Comparison of ENCODE assay signal across 8 cellular contexts in the genomic region with DNA sequence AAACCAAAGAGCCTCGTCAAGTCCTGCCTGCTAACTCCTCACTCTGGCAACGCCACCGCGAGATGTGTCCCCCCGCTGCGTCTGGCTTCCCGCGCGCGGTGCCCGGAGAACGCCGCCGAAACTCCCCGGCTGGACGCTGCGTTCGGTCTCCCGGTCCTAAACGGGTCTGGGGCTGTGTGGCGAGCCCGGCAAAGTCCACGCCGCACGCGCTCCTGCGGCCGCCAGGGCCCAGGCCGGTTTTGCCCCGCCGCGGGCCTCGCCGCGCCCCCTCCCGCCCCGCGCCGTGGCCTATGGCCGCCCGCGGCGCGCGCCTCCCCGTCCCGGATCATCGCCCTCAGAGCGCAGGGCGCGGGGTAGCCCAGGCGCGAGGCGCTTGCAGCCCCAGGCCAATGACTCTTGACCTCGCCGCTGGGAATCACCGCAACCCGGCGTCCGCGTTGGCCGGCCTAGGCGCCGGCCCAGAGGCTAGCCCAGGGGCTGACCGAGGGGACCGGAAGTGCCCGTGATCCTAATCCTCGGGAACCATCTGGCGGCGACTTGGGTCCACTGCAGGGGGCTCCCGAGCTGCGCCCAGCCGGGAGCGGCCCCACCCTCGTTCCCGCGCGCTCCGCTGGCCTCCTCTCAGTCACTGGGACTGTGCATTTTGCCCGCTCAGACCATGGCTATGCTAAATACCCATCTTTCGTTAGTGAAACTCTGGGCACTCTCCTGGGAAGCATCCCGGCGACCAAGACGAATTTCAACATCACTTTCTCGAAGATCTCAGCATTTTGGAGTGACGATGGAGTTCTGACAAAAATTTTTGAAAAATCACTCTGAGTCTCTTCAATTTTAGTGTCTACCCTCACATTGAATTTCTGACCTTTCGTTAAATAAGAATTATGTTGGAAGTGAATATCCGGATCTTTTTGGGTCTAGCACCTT. TPM values are rescaled to one million over a fixed set of nuclear protein-coding genes. Genes with fewer than 3 reads are reported as not detected.
DNase-seq lines count a peak whose midpoint lies in the region; ATAC-seq and TF ChIP-seq lines count a peak whose summit lies in the region.

A gene (minus strand): TSS at position 214 of the 924 bp plus-strand sequence. CDS start 266 bp downstream, outside the sequence.

- intact Hi-C loops in mucosa of descending colon (cut with DNase I, micrococcal nuclease) = no loop called here

- CTCF ChIA-PET in activated naive CD4-positive, alpha-beta T cell treated with anti-CD3 and anti-CD28 coated beads, Interleukin-2, amount 10 ng/mL, durations not matched to agents 7 days and 5 days (lab: Charles Lee) = no interaction called here

- H3K36me3 ChIP-seq in WERI-Rb-1 = peaks cover 36% of the 10 kb centered on the region
- no peaks in the 10 kb centered on the region for H3K36me3 ChIP-seq in mucosa of descending colon (ENCODE audit: low read depth)

- no peaks in the 10 kb centered on the region for H3K9me3 ChIP-seq in WERI-Rb-1 (ENCODE audit: severe bottlenecking)
- H3K9me3 ChIP-seq in mucosa of descending colon = no peaks in the 10 kb centered on the region

- peak; percentile 30 for DNase-seq in activated naive CD4-positive, alpha-beta T cell treated with anti-CD3 and anti-CD28 coated beads, Interleukin-2, amount 10 ng/mL, durations not matched to agents 7 days and 5 days
- DNase-seq in activated naive CD4-positive, alpha-beta T cell treated with anti-CD3 and anti-CD28 coated beads, Interleukin-2, amount 50 U/mL, for 16 hours = no peak
- peak; percentile 74 for DNase-seq in NCI-H146 (lab: John Stamatoyannopoulos, UW)
- peak; percentile 96 for DNase-seq in WERI-Rb-1
- peak; percentile 79 for DNase-seq in fibroblast of gingiva (ENCODE audit: low read depth)
- peak; percentile 75 to 83 (median 75) for DNase-seq in mucosa of descending colon
- DNase-seq in type B pancreatic cell (ENCODE audit: extremely low spot score, unreplicated experiment) = peak; percentile 87

- TF ChIP-seq CTCF in WERI-Rb-1 (IDR thresholded peaks at IDR 0.05; ENCODE audit: low read depth, low read length) (peak; percentile 94), mucosa of descending colon (IDR thresholded peaks at IDR 0.05) (peak; percentile 67), type B pancreatic cell (conservative IDR thresholded peaks at IDR 0.05) (peak; percentile 83)

- no peaks in the 10 kb centered on the region for H3K27me3 ChIP-seq in WERI-Rb-1 (ENCODE audit: insufficient read depth, low read depth, severe bottlenecking)

- peaks cover 3% of the 10 kb centered on the region for H3K4me1 ChIP-seq in mucosa of descending colon (ENCODE audit: low read depth)

- ATAC-seq in HG02588 (IDR thresholded peaks at IDR 0.05; ENCODE audit: unreplicated experiment) (peak; percentile 79), mucosa of descending colon (peak; percentile 96)

- H3K4me3 ChIP-seq in WERI-Rb-1 (ENCODE audit: low read depth, low read length) = peak within 1 kb of the TSS; percentile 84
- H3K4me3 ChIP-seq in mucosa of descending colon = peak within 1 kb of the TSS; percentile 9

- H3K27ac ChIP-seq in WERI-Rb-1 = peak within 1 kb of the TSS; percentile 92

- peaks cover 48% of the 10 kb centered on the region for H3K27me3 Mint-ChIP-seq in activated naive CD4-positive, alpha-beta T cell treated with anti-CD3 and anti-CD28 coated beads, Interleukin-2, amount 10 ng/mL, durations not matched to agents 7 days and 5 days
- H3K27me3 Mint-ChIP-seq in type B pancreatic cell = no peaks in the 10 kb centered on the region

- no peak within 1 kb of the TSS for H3K27ac Mint-ChIP-seq in activated naive CD4-positive, alpha-beta T cell treated with anti-CD3 and anti-CD28 coated beads, Interleukin-2, amount 10 ng/mL, durations not matched to agents 7 days and 5 days
- H3K27ac Mint-ChIP-seq in type B pancreatic cell = peak within 1 kb of the TSS; percentile 92

- H3K4me3 Mint-ChIP-seq in activated naive CD4-positive, alpha-beta T cell treated with anti-CD3 and anti-CD28 coated beads, Interleukin-2, amount 10 ng/mL, durations not matched to agents 7 days and 5 days = peak within 1 kb of the TSS; percentile 63
- peak within 1 kb of the TSS; percentile 98 for H3K4me3 Mint-ChIP-seq in type B pancreatic cell

- no peaks in the 10 kb centered on the region for H3K36me3 Mint-ChIP-seq in activated naive CD4-positive, alpha-beta T cell treated with anti-CD3 and anti-CD28 coated beads, Interleukin-2, amount 10 ng/mL, durations not matched to agents 7 days and 5 days
- H3K36me3 Mint-ChIP-seq in type B pancreatic cell = peaks cover 29% of the 10 kb centered on the region

- H3K9me3 Mint-ChIP-seq in activated naive CD4-positive, alpha-beta T cell treated with anti-CD3 and anti-CD28 coated beads, Interleukin-2, amount 10 ng/mL, durations not matched to agents 7 days and 5 days = no peaks in the 10 kb centered on the region
- no peaks in the 10 kb centered on the region for H3K9me3 Mint-ChIP-seq in type B pancreatic cell

- peaks cover 12% of the 10 kb centered on the region for H3K4me1 Mint-ChIP-seq in activated naive CD4-positive, alpha-beta T cell treated with anti-CD3 and anti-CD28 coated beads, Interleukin-2, amount 10 ng/mL, durations not matched to agents 7 days and 5 days
- peaks cover 33% of the 10 kb centered on the region for H3K4me1 Mint-ChIP-seq in type B pancreatic cell (ENCODE audit: unreplicated experiment)

RNA-seq across cellular contexts. Expression of the gene that starts here (rescaled TPM):
- total RNA-seq in mucosa of descending colon = 1 to 10 TPM; 3.2 to 5.5 (median 4.9) TPM
- 14.3 and 27.1 TPM in 2 replicates for total RNA-seq in type B pancreatic cell (ENCODE audit: low replicate concordance)
